ENCODE assay signal across 9 cellular contexts in the genomic region with DNA sequence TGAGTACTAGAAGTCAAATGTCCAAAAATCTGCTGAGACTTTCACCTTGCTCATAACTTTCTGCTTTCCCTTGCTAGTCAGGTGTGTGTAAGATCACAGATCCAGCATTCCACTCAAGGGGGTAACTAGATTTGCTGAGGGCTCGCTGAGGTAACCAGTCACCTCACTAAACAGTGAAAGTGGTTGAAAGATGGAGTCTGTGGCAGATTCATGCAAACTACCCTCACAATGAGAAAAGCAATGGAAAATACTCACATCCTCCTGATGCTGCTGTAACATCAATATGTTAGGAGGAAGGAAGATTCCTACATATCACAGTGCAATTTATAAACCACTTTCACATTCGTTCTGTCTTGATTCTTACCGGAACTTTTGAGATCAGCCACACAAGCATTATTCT.
A peak's percentile ranks its signal among the peaks of the same experiment; 100 is the strongest.
DNase-seq lines count a peak whose midpoint lies in the region; ATAC-seq, FAIRE-seq and TF ChIP-seq lines count a peak whose summit lies in the region.
"Had no signal": no experiment of that assay in that cellular context is flagged by ENCODE, and none has a peak within 500 bp of the region (broad histone marks: within the 10 kb centered on the region; RNA-seq: fewer than 3 reads in every experiment).

No MANE protein-coding gene starts in this region.

- no peak for FAIRE-seq in pancreas (lab: Jason Lieb, UNC)

- DNase-seq in immature natural killer cell (peak in 2 of 3 donors; percentile 31 to 32), pancreas (no peak), NCI-H2196 (lab: John Stamatoyannopoulos, UW; ENCODE audit: unreplicated experiment) (no peak), NCI-H524 (lab: John Stamatoyannopoulos, UW) (no peak), prostate gland (ENCODE audit: low spot score) (no peak)

- peak overlapping the region in 1 of 4 donors; percentile 4 for H3K27ac ChIP-seq in pancreas
- H3K27ac ChIP-seq in prostate gland: no peak overlapping the region
- H3K27ac ChIP-seq: gastroesophageal sphincter had no signal

- H3K9me3 ChIP-seq in pancreas: no peaks in the 10 kb centered on the region
- no peaks in the 10 kb centered on the region for H3K9me3 ChIP-seq in prostate gland

- 88 to 89% methylated on average over 3 of the region's 3 CpGs for WGBS in pancreas, 2 donors
- 90% methylated on average over 3 of the region's 3 CpGs for WGBS in prostate gland

- peaks cover 0 to 2% (median 0%) of the 10 kb centered on the region in 3 donors for H3K4me1 ChIP-seq in pancreas
- no peaks in the 10 kb centered on the region for H3K4me1 ChIP-seq in prostate gland (replicated peaks)

- H3K27me3 Mint-ChIP-seq in immature natural killer cell (ENCODE audit: low read depth in 3 of 3): peaks cover 4 to 12% (median 7%) of the 10 kb centered on the region in 3 donors

- H3K4me3 Mint-ChIP-seq in immature natural killer cell: peak overlapping the region; percentile 85 to 88 (median 87)

- H3K9me3 Mint-ChIP-seq in immature natural killer cell: peaks cover 0 to 8% (median 1%) of the 10 kb centered on the region in 6 donors

- H3K36me3 Mint-ChIP-seq in immature natural killer cell: peaks cover under 1 to 5% (median 3%) of the 10 kb centered on the region in 3 donors

- H3K36me3 ChIP-seq in pancreas (no peaks in the 10 kb centered on the region), prostate gland (no peaks in the 10 kb centered on the region)
- H3K36me3 ChIP-seq: gastroesophageal sphincter had no signal

- no peaks in the 10 kb centered on the region for H3K27me3 ChIP-seq in pancreas
- no peaks in the 10 kb centered on the region for H3K27me3 ChIP-seq in prostate gland (replicated peaks; ENCODE audit: insufficient read depth)
- H3K27me3 ChIP-seq: gastroesophageal sphincter had no signal

- no peak for TF ChIP-seq POLR2A in prostate gland (IDR thresholded peaks at IDR 0.05)

- peak overlapping the region; percentile 89 to 98 (median 95) for H3K27ac Mint-ChIP-seq in immature natural killer cell

- intact Hi-C loops in pancreas (cut with DNase I) (no loop called here), prostate gland (cut with DNase I) (loop anchor here (5.0 kb wide), 1 partner anchor 177 kb away; no protein-coding TSS in a partner anchor)

- H3K4me3 ChIP-seq in pancreas (no peak overlapping the region), prostate gland (no peak overlapping the region)
- H3K4me3 ChIP-seq: gastroesophageal sphincter had no signal

- peak; percentile 40 for ATAC-seq in GM18511 (IDR thresholded peaks at IDR 0.05; ENCODE audit: unreplicated experiment)
- peak; percentile 38 for ATAC-seq in GM21576 (IDR thresholded peaks at IDR 0.05; ENCODE audit: unreplicated experiment)
- ATAC-seq in HG03565 (IDR thresholded peaks at IDR 0.05; ENCODE audit: unreplicated experiment): peak; percentile 37
- no peak for ATAC-seq in pancreas
- ATAC-seq: gastroesophageal sphincter had no signal

- peaks cover 50 to 68% of the 10 kb centered on the region in 2 donors for H3K4me1 Mint-ChIP-seq in immature natural killer cell

- no peak for TF ChIP-seq CTCF in pancreas (IDR thresholded peaks at IDR 0.05)
- no peak for TF ChIP-seq CTCF in prostate gland (IDR thresholded peaks at IDR 0.05)

Comparison
In these comparisons a context has a peak if more than half of its experiments do, and no peak if none do; other contexts are left out.
1. ATAC-seq: peak in GM18511 (single experiment), GM21576 (single experiment) and HG03565 (single experiment); none in pancreas (0 of 4).
2. DNase-seq: peak in immature natural killer cell (2 of 3); none in pancreas (0 of 6), NCI-H2196 (single experiment), NCI-H524 (0 of 2) and prostate gland (single experiment).